ENCODE assay signal across 8 cellular contexts in the genomic region with DNA sequence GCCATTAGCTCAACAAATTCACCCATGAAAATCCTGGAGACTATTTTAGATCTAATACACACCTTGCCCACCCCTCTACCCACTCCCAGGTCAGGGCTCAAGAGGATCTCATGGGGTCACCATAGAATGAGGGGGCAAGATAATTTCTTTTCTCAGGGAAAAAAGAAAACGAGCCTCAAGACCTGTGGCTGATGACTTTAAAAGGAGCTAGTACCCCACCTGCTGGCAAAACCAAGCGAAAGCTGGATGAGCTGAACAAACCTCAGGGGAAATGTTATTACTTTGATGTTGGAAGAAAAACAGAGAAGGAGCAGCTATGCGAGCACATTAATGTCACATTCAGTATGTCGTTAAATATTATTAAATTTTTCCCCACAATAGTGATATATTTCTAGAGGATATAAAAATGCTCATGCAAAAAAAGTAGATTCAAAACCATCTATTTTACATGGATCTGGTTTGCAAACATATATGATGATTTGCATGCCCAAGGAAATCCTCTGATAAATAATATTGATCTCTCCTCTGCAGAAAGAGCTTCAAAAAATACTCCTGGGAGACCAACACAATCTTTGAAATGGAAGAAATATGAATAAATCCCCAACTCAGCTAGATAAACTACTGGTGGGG. TPM values are rescaled to one million over a fixed set of nuclear protein-coding genes. Genes with fewer than 3 reads are reported as not detected.
DNase-seq lines count a peak whose midpoint lies in the region; ATAC-seq and TF ChIP-seq lines count a peak whose summit lies in the region.

No MANE protein-coding gene starts in this region.

- H3K4me3 Mint-ChIP-seq in T-helper 17 cell: no peak overlapping the region

- peak; percentile 71 for TF ChIP-seq CTCF in GM13977 (IDR thresholded peaks at IDR 0.05; ENCODE audit: extremely low read depth, insufficient read depth, missing control alignments)

- H3K27ac Mint-ChIP-seq in T-helper 17 cell: no peak overlapping the region

- DNase-seq in AG08395 (ENCODE audit: low spot score) (peak; percentile 66), GM13977 (ENCODE audit: low spot score) (peak; percentile 48), NCI-H1694 (lab: John Stamatoyannopoulos, UW) (peak; percentile 9), T-helper 17 cell (peak in 2 of 3 donors; percentile 12 to 24), left lobe of liver (ENCODE audit: low spot score) (peak; percentile 67)
- peak; percentile 28 for DNase-seq in central memory CD4-positive, alpha-beta T cell
- DNase-seq in stimulated activated CD8-positive, alpha-beta memory T cell treated with anti-CD3 and anti-CD28 coated beads, Interleukin-2, amount 100 ng/mL, for 48 hours (ENCODE audit: low read depth in 2 of 2): peak; percentile 2 to 15

- no peaks in the 10 kb centered on the region for H3K9me3 ChIP-seq in T-helper 17 cell (ENCODE audit: control insufficient read depth, low read length, poor library complexity, severe bottlenecking)

- in situ Hi-C loops in GM13977 (cut with MboI; ENCODE audit: low pct_unique_long_range_greater_than_20kb, low sequenced_read_pairs, unreplicated experiment): no loop called here

- H3K36me3 Mint-ChIP-seq in T-helper 17 cell (ENCODE audit: low read depth): no peaks in the 10 kb centered on the region

- ATAC-seq in T-helper 17 cell: peak; percentile 46
- peak; percentile 64 for ATAC-seq in left lobe of liver
- ATAC-seq in GM18502 (IDR thresholded peaks at IDR 0.05; ENCODE audit: poor library complexity, unreplicated experiment): no peak

- peaks cover 15% of the 10 kb centered on the region for H3K4me1 Mint-ChIP-seq in T-helper 17 cell

- no peaks in the 10 kb centered on the region for H3K27me3 Mint-ChIP-seq in T-helper 17 cell

RNA-seq across cellular contexts. Expression of a gene that starts 37.7 kb away (rescaled TPM):
- total RNA-seq in T-helper 17 cell (1 to 10 TPM; 6.2 to 9.4 TPM), left lobe of liver (15.2 TPM)

Comparison
In these comparisons a context has a peak if more than half of its experiments do, and no peak if none do; other contexts are left out.
1. DNase-seq: peak in every context shown above with its lines; median percentile 67 in left lobe of liver; 66 in AG08395; 48 in GM13977; 28 in central memory CD4-positive, alpha-beta T cell; 18 in T-helper 17 cell; 9 in NCI-H1694; 8 in stimulated activated CD8-positive, alpha-beta memory T cell treated with anti-CD3 and anti-CD28 coated beads, Interleukin-2, amount 100 ng/mL, for 48 hours.